In genomic region chr22:34038801-34039200, GRCh38 we compare ENCODE assay signal across 26 cellular contexts.
"Had no signal": no experiment of that assay in that cellular context is flagged by ENCODE, and none has a peak within 500 bp of the region (broad histone marks: within the 10 kb centered on the region; RNA-seq: fewer than 3 reads in every experiment).

No MANE protein-coding gene starts in this region.

- H3K27me3 ChIP-seq: neutrophil, pancreas, right lobe of liver, sigmoid colon, suprapubic skin, testis, upper lobe of right lung, uterus had no signal

- DNase-seq: naive B cell; naive thymus-derived CD8-positive, alpha-beta T cell; nephron progenitor cell; nucleus accumbens; pancreas; psoas muscle; right cardiac atrium; right lobe of liver; sigmoid colon; small intestine; stimulated activated CD4-positive, alpha-beta T cell treated with anti-CD3 and anti-CD28 coated beads, Interleukin-15, amount 100 ng/mL, for 24 hours; stimulated activated CD4-positive, alpha-beta T cell treated with anti-CD3 and anti-CD28 coated beads, Interleukin-4, amount 100 ng/mL, for 1 hour; stimulated activated CD4-positive, alpha-beta T cell treated with anti-CD3 and anti-CD28 coated beads, Interleukin-4, amount 100 ng/mL, for 4 hours; stimulated activated CD8-positive, alpha-beta memory T cell treated with anti-CD3 and anti-CD28 coated beads, Interleukin-4, amount 100 ng/mL, for 48 hours; stimulated activated naive CD4-positive, alpha-beta T cell; stimulated activated naive CD8-positive, alpha-beta T cell treated with anti-CD3 and anti-CD28 coated beads, Interleukin-15, amount 100 ng/mL, for 72 hours; stimulated activated naive CD8-positive, alpha-beta T cell treated with anti-CD3 and anti-CD28 coated beads, Interleukin-15, Interleukin-2, amounts not matched to agents 100 U/mL and 50 U/mL, for 24 hours; substantia nigra; testis; tibial artery; upper lobe of right lung; uterus had no signal

- H3K9me3 ChIP-seq: neutrophil, pancreas, psoas muscle, right lobe of liver, sigmoid colon, suprapubic skin, testis, tibial artery, upper lobe of right lung, uterus had no signal

- ATAC-seq: naive thymus-derived CD8-positive, alpha-beta T cell; natural killer cell treated with Interleukin-12 subunit alpha and Interleukin-12 subunit beta and Interleukin-15 and Interleukin-18, amount 100 ng/mL, for 72 hours; pancreas; psoas muscle; right cardiac atrium; right lobe of liver; stimulated activated memory B cell treated with anti-CD40 and anti-IgM and Interleukin-4, amounts not matched to agents 10 μg/mL and 1 μg/mL and 100 μg/mL, for 72 hours; stimulated activated naive CD8-positive, alpha-beta T cell treated with anti-CD3 and anti-CD28 coated beads, Interleukin-15, amount 100 ng/mL, for 72 hours; stimulated activated naive CD8-positive, alpha-beta T cell treated with anti-CD3 and anti-CD28 coated beads, Interleukin-15, Interleukin-2, amounts not matched to agents 100 U/mL and 50 U/mL, for 24 hours; upper lobe of right lung had no signal

- H3K27ac ChIP-seq: neutrophil, pancreas, psoas muscle, right lobe of liver, sigmoid colon, suprapubic skin, testis, tibial artery, upper lobe of right lung, uterus had no signal

- H3K36me3 ChIP-seq: neutrophil, pancreas, right lobe of liver, sigmoid colon, suprapubic skin, tibial artery, upper lobe of right lung, uterus had no signal

- H3K4me3 ChIP-seq: pancreas, psoas muscle, right lobe of liver, sigmoid colon, suprapubic skin, testis, tibial artery, upper lobe of right lung, uterus had no signal

- H3K4me1 ChIP-seq: pancreas, psoas muscle, right lobe of liver, sigmoid colon, suprapubic skin, testis, tibial artery, upper lobe of right lung, uterus had no signal
